Comparison of ENCODE assay signal across 1 cellular context in genomic region chr11:111335124-111335535, GRCh38.
TF ChIP-seq lines count a peak whose summit lies in the region.

No MANE protein-coding gene starts in this region.

TF ChIP-seq in HepG2, 621 proteins besides CTCF, POLR2A, EP300 and RAD21 (continued from another document and continues in another):
- TF ChIP-seq DZIP1 (CRISPR knock-in tag; IDR thresholded peaks at IDR 0.05): no peak
- TF ChIP-seq, protein P1, sequence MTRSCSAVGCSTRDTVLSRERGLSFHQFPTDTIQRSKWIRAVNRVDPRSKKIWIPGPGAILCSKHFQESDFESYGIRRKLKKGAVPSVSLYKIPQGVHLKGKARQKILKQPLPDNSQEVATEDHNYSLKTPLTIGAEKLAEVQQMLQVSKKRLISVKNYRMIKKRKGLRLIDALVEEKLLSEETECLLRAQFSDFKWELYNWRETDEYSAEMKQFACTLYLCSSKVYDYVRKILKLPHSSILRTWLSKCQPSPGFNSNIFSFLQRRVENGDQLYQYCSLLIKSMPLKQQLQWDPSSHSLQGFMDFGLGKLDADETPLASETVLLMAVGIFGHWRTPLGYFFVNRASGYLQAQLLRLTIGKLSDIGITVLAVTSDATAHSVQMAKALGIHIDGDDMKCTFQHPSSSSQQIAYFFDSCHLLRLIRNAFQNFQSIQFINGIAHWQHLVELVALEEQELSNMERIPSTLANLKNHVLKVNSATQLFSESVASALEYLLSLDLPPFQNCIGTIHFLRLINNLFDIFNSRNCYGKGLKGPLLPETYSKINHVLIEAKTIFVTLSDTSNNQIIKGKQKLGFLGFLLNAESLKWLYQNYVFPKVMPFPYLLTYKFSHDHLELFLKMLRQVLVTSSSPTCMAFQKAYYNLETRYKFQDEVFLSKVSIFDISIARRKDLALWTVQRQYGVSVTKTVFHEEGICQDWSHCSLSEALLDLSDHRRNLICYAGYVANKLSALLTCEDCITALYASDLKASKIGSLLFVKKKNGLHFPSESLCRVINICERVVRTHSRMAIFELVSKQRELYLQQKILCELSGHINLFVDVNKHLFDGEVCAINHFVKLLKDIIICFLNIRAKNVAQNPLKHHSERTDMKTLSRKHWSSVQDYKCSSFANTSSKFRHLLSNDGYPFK (CRISPR knock-in tag; IDR thresholded peaks at IDR 0.05; ENCODE audit: borderline replicate concordance): peak; percentile 56; the same call in 1 of the 2 replicates
- TF ChIP-seq TARDBP (CRISPR knock-in tag; IDR thresholded peaks at IDR 0.05): peak; percentile 45; the same call in 1 of the 2 replicates
- no peak for TF ChIP-seq HCFC1 (IDR thresholded peaks at IDR 0.05; ENCODE audit: low read depth, low read length)
- TF ChIP-seq FOXC1 (CRISPR knock-in tag; IDR thresholded peaks at IDR 0.05; ENCODE audit: borderline replicate concordance): no peak
- TF ChIP-seq MAFG (CRISPR knock-in tag; IDR thresholded peaks at IDR 0.05): no peak
- TF ChIP-seq ZNF446 (CRISPR knock-in tag; IDR thresholded peaks at IDR 0.05): no peak
- no peak for TF ChIP-seq REL (CRISPR knock-in tag; conservative IDR thresholded peaks at IDR 0.05)
- peak; percentile 2; the same call in 1 of the 2 replicates for TF ChIP-seq SALL1 (CRISPR knock-in tag; IDR thresholded peaks at IDR 0.05)
- TF ChIP-seq FOSL1 (CRISPR knock-in tag; IDR thresholded peaks at IDR 0.05; ENCODE audit: borderline replicate concordance): no peak
- TF ChIP-seq DRAP1 (CRISPR knock-in tag; IDR thresholded peaks at IDR 0.05): peak; percentile 19; the same call in 1 of the 2 replicates
- TF ChIP-seq HNF4G (IDR thresholded peaks at IDR 0.05; ENCODE audit: borderline replicate concordance, low read depth, low read length): peak; percentile 98
- peak; percentile 72 for TF ChIP-seq HNF4G (CRISPR knock-in tag; IDR thresholded peaks at IDR 0.05; ENCODE audit: borderline replicate concordance, low read depth)
- TF ChIP-seq HOXA3 (CRISPR knock-in tag; IDR thresholded peaks at IDR 0.05): 0 out of 2 replicates have a peak, but pooled peaks have one; percentile 32
- peak; percentile 8; the same call in 1 of the 2 replicates for TF ChIP-seq SP5 (CRISPR knock-in tag; IDR thresholded peaks at IDR 0.05; ENCODE audit: borderline replicate concordance, low read depth)
- no peak for TF ChIP-seq SIX4 (CRISPR knock-in tag; IDR thresholded peaks at IDR 0.05)
- no peak; the same call in 1 of the 2 replicates for TF ChIP-seq CCDC6 (CRISPR knock-in tag; IDR thresholded peaks at IDR 0.05)
- 0 out of 2 replicates have a peak, but pooled peaks have one; percentile 12 for TF ChIP-seq SOX13 (IDR thresholded peaks at IDR 0.05)
- TF ChIP-seq SOX13 (CRISPR knock-in tag; conservative IDR thresholded peaks at IDR 0.05 in 1 of 2, IDR thresholded peaks at IDR 0.05 in 1 of 2): peak in 1 of 2 experiments; percentile 80; a peak in 2 of 4 replicates
- no peak for TF ChIP-seq SP1 (IDR thresholded peaks at IDR 0.05)
- TF ChIP-seq SP1 (CRISPR knock-in tag; IDR thresholded peaks at IDR 0.05): no peak
- TF ChIP-seq, protein P2, sequence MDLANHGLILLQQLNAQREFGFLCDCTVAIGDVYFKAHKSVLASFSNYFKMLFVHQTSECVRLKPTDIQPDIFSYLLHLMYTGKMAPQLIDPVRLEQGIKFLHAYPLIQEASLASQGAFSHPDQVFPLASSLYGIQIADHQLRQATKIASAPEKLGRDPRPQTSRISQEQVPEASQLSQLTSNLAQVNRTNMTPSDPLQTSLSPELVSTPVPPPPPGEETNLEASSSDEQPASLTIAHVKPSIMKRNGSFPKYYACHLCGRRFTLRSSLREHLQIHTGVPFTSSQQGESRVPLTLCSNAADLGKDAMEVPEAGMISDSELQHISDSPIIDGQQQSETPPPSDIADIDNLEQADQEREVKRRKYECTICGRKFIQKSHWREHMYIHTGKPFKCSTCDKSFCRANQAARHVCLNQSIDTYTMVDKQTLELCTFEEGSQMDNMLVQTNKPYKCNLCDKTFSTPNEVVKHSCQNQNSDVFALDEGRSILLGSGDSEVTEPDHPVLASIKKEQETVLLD (CRISPR knock-in tag; IDR thresholded peaks at IDR 0.05; ENCODE audit: low read depth): no peak
- no peak for TF ChIP-seq RNF2 (conservative IDR thresholded peaks at IDR 0.05; ENCODE audit: low read depth)
- peak; percentile 43; the same call in 1 of the 2 replicates for TF ChIP-seq NCOA2 (CRISPR knock-in tag; IDR thresholded peaks at IDR 0.05)
- TF ChIP-seq ARNT2 (CRISPR knock-in tag; IDR thresholded peaks at IDR 0.05; ENCODE audit: low read depth): no peak
- TF ChIP-seq, protein P3, sequence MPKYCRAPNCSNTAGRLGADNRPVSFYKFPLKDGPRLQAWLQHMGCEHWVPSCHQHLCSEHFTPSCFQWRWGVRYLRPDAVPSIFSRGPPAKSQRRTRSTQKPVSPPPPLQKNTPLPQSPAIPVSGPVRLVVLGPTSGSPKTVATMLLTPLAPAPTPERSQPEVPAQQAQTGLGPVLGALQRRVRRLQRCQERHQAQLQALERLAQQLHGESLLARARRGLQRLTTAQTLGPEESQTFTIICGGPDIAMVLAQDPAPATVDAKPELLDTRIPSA (CRISPR knock-in tag; IDR thresholded peaks at IDR 0.05; ENCODE audit: borderline replicate concordance): no peak
- TF ChIP-seq ZFP82 (CRISPR knock-in tag; IDR thresholded peaks at IDR 0.05; ENCODE audit: borderline replicate concordance): no peak
- TF ChIP-seq, protein P4, sequence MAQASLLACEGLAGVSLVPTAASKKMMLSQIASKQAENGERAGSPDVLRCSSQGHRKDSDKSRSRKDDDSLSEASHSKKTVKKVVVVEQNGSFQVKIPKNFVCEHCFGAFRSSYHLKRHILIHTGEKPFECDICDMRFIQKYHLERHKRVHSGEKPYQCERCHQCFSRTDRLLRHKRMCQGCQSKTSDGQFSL (CRISPR knock-in tag; IDR thresholded peaks at IDR 0.05): no peak
- 0 out of 2 replicates have a peak, but pooled peaks have one; percentile 16 for TF ChIP-seq HIVEP1 (CRISPR knock-in tag; IDR thresholded peaks at IDR 0.05)
- TF ChIP-seq ATF2 (CRISPR knock-in tag; IDR thresholded peaks at IDR 0.05): no peak
- TF ChIP-seq TBP (CRISPR knock-in tag; IDR thresholded peaks at IDR 0.05): no peak
- no peak; the same call in 1 of the 2 replicates for TF ChIP-seq FOXA3 (CRISPR knock-in tag; IDR thresholded peaks at IDR 0.05)
- TF ChIP-seq SMAD9 (CRISPR knock-in tag; IDR thresholded peaks at IDR 0.05): no peak
- TF ChIP-seq MAZ (IDR thresholded peaks at IDR 0.05; ENCODE audit: borderline replicate concordance, low read depth, low read length): no peak
- TF ChIP-seq MAZ (CRISPR knock-in tag; IDR thresholded peaks at IDR 0.05; ENCODE audit: low read depth): 0 out of 2 replicates have a peak, but pooled peaks have one; percentile 25
- TF ChIP-seq PLRG1 (conservative IDR thresholded peaks at IDR 0.05): no peak
- no peak for TF ChIP-seq KLF15 (CRISPR knock-in tag; IDR thresholded peaks at IDR 0.05; ENCODE audit: borderline replicate concordance)
- TF ChIP-seq MAF1 (CRISPR knock-in tag; IDR thresholded peaks at IDR 0.05; ENCODE audit: borderline replicate concordance): no peak
- TF ChIP-seq, protein P5, sequence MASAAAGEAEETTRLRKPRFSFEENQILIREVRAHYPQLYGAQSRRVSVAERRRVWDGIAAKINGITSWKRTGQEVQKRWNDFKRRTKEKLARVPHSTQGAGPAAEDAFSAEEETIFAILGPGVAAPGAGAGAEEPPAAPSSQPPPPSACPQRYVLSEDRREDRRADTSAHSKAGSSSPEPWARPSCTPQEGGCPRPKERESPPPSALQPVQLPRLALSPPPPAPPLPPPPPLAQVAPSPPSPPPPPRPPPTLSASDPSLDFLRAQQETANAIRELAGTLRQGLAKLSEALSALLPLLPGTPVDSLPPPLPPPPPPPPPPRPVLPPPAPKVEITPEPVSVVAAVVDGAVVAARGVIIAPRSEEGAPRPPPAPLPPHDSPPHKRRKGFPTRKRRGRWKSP (CRISPR knock-in tag; IDR thresholded peaks at IDR 0.05): no peak
- TF ChIP-seq ATF6 (CRISPR knock-in tag; conservative IDR thresholded peaks at IDR 0.05): no peak
- 0 out of 2 replicates have a peak, but pooled peaks have one; percentile 6 for TF ChIP-seq TFDP1 (CRISPR knock-in tag; IDR thresholded peaks at IDR 0.05; ENCODE audit: borderline replicate concordance)
- no peak for TF ChIP-seq MXD4 (CRISPR knock-in tag; IDR thresholded peaks at IDR 0.05)
- TF ChIP-seq ZNF431 (CRISPR knock-in tag; IDR thresholded peaks at IDR 0.05; ENCODE audit: borderline replicate concordance, low read depth): no peak
- 0 out of 2 replicates have a peak, but pooled peaks have one; percentile 23 for TF ChIP-seq ELF4 (CRISPR knock-in tag; IDR thresholded peaks at IDR 0.05; ENCODE audit: borderline replicate concordance)
- no peak for TF ChIP-seq ZNF777 (CRISPR knock-in tag; IDR thresholded peaks at IDR 0.05)
- TF ChIP-seq TRIM22 (IDR thresholded peaks at IDR 0.05): no peak
- TF ChIP-seq KDM6A (CRISPR knock-in tag; IDR thresholded peaks at IDR 0.05; ENCODE audit: low read depth): peak; percentile 60; the same call in 1 of the 2 replicates
- no peak for TF ChIP-seq KDM5A (IDR thresholded peaks at IDR 0.05; ENCODE audit: borderline replicate concordance, low read length)
- no peak for TF ChIP-seq HNRNPK (IDR thresholded peaks at IDR 0.05; ENCODE audit: low read depth, low read length, poor library complexity, severe bottlenecking)
- no peak; the same call in 1 of the 2 replicates for TF ChIP-seq ZNF362 (CRISPR knock-in tag; IDR thresholded peaks at IDR 0.05; ENCODE audit: borderline replicate concordance)
- no peak for TF ChIP-seq MATR3 (CRISPR knock-in tag; IDR thresholded peaks at IDR 0.05)
